In the genomic region with DNA sequence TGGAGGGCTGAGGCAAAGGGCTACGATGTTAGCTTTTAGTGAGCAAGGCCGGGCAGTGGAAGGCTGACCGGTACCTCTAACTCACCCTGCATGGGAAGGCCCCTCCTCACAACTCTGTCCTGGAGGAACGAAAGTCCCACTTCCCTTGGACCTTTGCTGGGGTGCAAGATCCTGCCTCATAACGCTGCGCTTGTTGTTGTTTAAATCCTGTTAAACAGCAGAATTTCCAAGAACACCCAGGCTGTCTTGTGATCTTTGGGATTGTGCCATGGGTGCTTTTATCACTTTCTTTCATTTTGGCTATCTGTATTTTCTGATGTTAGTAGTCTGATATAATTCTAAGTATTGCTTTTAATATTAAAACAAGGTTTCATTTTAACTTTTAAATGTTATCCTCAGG, we compare ENCODE assay signal across 12 cellular contexts.
DNase-seq lines count a peak whose midpoint lies in the region; ATAC-seq and TF ChIP-seq lines count a peak whose summit lies in the region.
"Had no signal": no experiment of that assay in that cellular context is flagged by ENCODE, and none has a peak within 500 bp of the region (broad histone marks: within the 10 kb centered on the region; RNA-seq: fewer than 3 reads in every experiment).

No MANE protein-coding gene starts in this region.

- no peaks in the 10 kb centered on the region for H3K27me3 ChIP-seq in ascending aorta
- H3K27me3 ChIP-seq in heart right ventricle, result no peaks in the 10 kb centered on the region
- H3K27me3 ChIP-seq in skeletal muscle satellite cell (ENCODE audit: control insufficient read depth, insufficient read depth, low read length), result no peaks in the 10 kb centered on the region
- H3K27me3 ChIP-seq in H7 (ENCODE audit: control insufficient read depth, insufficient read depth, low read length), result no peaks in the 10 kb centered on the region

- H3K9me3 ChIP-seq in ascending aorta, result no peaks in the 10 kb centered on the region
- no peaks in the 10 kb centered on the region for H3K9me3 ChIP-seq in heart right ventricle
- H3K9me3 ChIP-seq in skeletal muscle satellite cell (replicated peaks; ENCODE audit: low read length), result no peaks in the 10 kb centered on the region

- WGBS in heart right ventricle, 2 donors, result 51 to 67% methylated on average over 6 of the region's 6 CpGs

- peak overlapping the region; percentile 39 for H3K9ac ChIP-seq in skeletal muscle satellite cell (ENCODE audit: low read depth, low read length)

- H3K4me3 ChIP-seq in ascending aorta, result peak overlapping the region; percentile 2 to 48
- peak overlapping the region in 5 of 10 donors; percentile 5 to 32 (median 16) for H3K4me3 ChIP-seq in heart right ventricle
- peak overlapping the region; percentile 58 for H3K4me3 ChIP-seq in skeletal muscle satellite cell (ENCODE audit: low read length)
- no peak overlapping the region for H3K4me3 ChIP-seq in H7 (ENCODE audit: insufficient read depth, low read depth, low read length)

- DNase-seq in EL (peak; percentile 20), ascending aorta (ENCODE audit: low spot score in 2 of 2) (no peak), heart right ventricle (peak in 1 of 2 donors; percentile 41), H7 (no peak), UCSD-AML1 (lab: John Stamatoyannopoulos, UW; ENCODE audit: unreplicated experiment) (no peak)
- DNase-seq: activated CD8-positive, alpha-beta T cell treated with anti-CD3 and anti-CD28 coated beads for 36 hours; activated effector memory CD4-positive, alpha-beta T cell treated with anti-CD3 and anti-CD28 coated beads, Interleukin-2, amount 50 U/mL, for 16 hours; AML-193; DMS 273 treated with DMSO at 0.1 percent for 48 hours had no signal

- TF ChIP-seq CTCF in ascending aorta (IDR thresholded peaks at IDR 0.05) (no peak), heart right ventricle (IDR thresholded peaks at IDR 0.05) (no peak)

- peak overlapping the region; percentile 65 for H3K4me2 ChIP-seq in skeletal muscle satellite cell (ENCODE audit: low read length)

- H3K27ac ChIP-seq in ascending aorta, result no peak overlapping the region
- peak overlapping the region in 9 of 10 donors; percentile 23 to 80 (median 67) for H3K27ac ChIP-seq in heart right ventricle

- ATAC-seq in heart right ventricle, result peak in 6 of 8 donors; percentile 11 to 74 (median 36)
- ATAC-seq in GM21360 (IDR thresholded peaks at IDR 0.05; ENCODE audit: unreplicated experiment), result no peak
- no peak for ATAC-seq in HG03442 (IDR thresholded peaks at IDR 0.05; ENCODE audit: unreplicated experiment)
- ATAC-seq: activated CD8-positive, alpha-beta T cell treated with anti-CD3 and anti-CD28 coated beads for 36 hours had no signal

- intact Hi-C loops in ascending aorta (cut with DNase I) (loop anchor here (5.0 kb wide), 1 partner anchor 56 kb away; no protein-coding TSS in a partner anchor), heart right ventricle (cut with DNase I) (loop anchor here in 5 of 10 donors (2.0 to 10.0 kb wide), 7 partner anchors 56 to 463 kb away; a partner anchor contains a TSS)

- peaks cover 6% of the 10 kb centered on the region in 2 donors for H3K4me1 ChIP-seq in ascending aorta
- peaks cover 0 to 49% (median 29%) of the 10 kb centered on the region in 9 donors for H3K4me1 ChIP-seq in heart right ventricle
- peaks cover 32% of the 10 kb centered on the region for H3K4me1 ChIP-seq in skeletal muscle satellite cell (ENCODE audit: control insufficient read depth, insufficient read depth, low read length)

- H3K36me3 ChIP-seq in ascending aorta (no peaks in the 10 kb centered on the region), heart right ventricle (no peaks in the 10 kb centered on the region), skeletal muscle satellite cell (ENCODE audit: insufficient read depth, low read length) (no peaks in the 10 kb centered on the region), H7 (replicated peaks; ENCODE audit: control insufficient read depth, insufficient read depth, low read length) (no peaks in the 10 kb centered on the region)

Comparison
In these comparisons a context has a peak if more than half of its experiments do, and no peak if none do; other contexts are left out.
1. H3K27ac ChIP-seq: peak in heart right ventricle (9 of 10); none in ascending aorta (0 of 2).
2. ATAC-seq: peak in heart right ventricle (6 of 8); none in GM21360 (single experiment) and HG03442 (single experiment).